Comparison of ENCODE assay signal across 20 cellular contexts in genomic region chr2:162056796-162057399, GRCh38. TPM values are rescaled to one million over a fixed set of nuclear protein-coding genes. Genes with fewer than 3 reads are reported as not detected.
DNase-seq lines count a peak whose midpoint lies in the region; ATAC-seq and TF ChIP-seq lines count a peak whose summit lies in the region.
"Had no signal": no experiment of that assay in that cellular context is flagged by ENCODE, and none has a peak within 500 bp of the region (broad histone marks: within the 10 kb centered on the region; RNA-seq: fewer than 3 reads in every experiment).

No MANE protein-coding gene starts in this region.

- H3K9me3 ChIP-seq in Caco-2, result peaks cover 19% of the 10 kb centered on the region
- H3K9me3 ChIP-seq: prostate gland had no signal

- H3K4me1 ChIP-seq in Caco-2, result no peaks in the 10 kb centered on the region
- H3K4me1 ChIP-seq: body of pancreas, prostate gland had no signal

- H3K4me3 ChIP-seq in Caco-2 (ENCODE audit: low read depth, low read length), result no peak overlapping the region
- H3K4me3 ChIP-seq: body of pancreas, lower lobe of right lung, prostate gland had no signal

- peaks cover 17% of the 10 kb centered on the region for H3K36me3 ChIP-seq in Caco-2 (ENCODE audit: control insufficient read depth, insufficient read depth, low read length)
- H3K36me3 ChIP-seq: lower lobe of right lung, prostate gland had no signal

- intact Hi-C loops in activated naive CD4-positive, alpha-beta T cell treated with anti-CD3 and anti-CD28 coated beads for 36 hours (cut with micrococcal nuclease), result loop anchor here (5.0 kb wide), 2 partner anchors 65 to 815 kb away; no protein-coding TSS in a partner anchor
- intact Hi-C loops in Caco-2 (cut with micrococcal nuclease; ENCODE audit: unreplicated experiment), result no loop called here

- DNase-seq in activated naive CD4-positive, alpha-beta T cell treated with anti-CD3 and anti-CD28 coated beads for 36 hours, result no peak
- DNase-seq in activated naive CD4-positive, alpha-beta T cell treated with anti-CD3 and anti-CD28 coated beads, Interleukin-2, amount 50 U/mL, for 16 hours, result no peak
- peak; percentile 42 for DNase-seq in HT1080 (ENCODE audit: low read depth)
- no peak for DNase-seq in naive thymus-derived CD8-positive, alpha-beta T cell
- DNase-seq in retina, result no peak
- DNase-seq in HUDEP-2 (lab: John Stamatoyannopoulos, UW; ENCODE audit: unreplicated experiment in 76 of 76), result no peak
- no peak for DNase-seq in Caco-2
- DNase-seq: body of pancreas; DMS153; effector CD4-positive, alpha-beta T cell; lower lobe of right lung; NCI-H1092; NCI-H1930; NCI-H226; NCI-H748 treated with DMSO at 0.1 percent for 48 hours; Right ventricle myocardium superior; stimulated activated CD4-positive, alpha-beta T cell treated with anti-CD3 and anti-CD28 coated beads, Interleukin-1b, Interleukin-23, amount 100 ng/mL, for 48 hours had no signal

- H3K4me3 Mint-ChIP-seq in activated naive CD4-positive, alpha-beta T cell treated with anti-CD3 and anti-CD28 coated beads for 36 hours, result no peak overlapping the region
- H3K4me3 Mint-ChIP-seq in activated T-helper 17 cell treated with anti-CD3 and anti-CD28 coated beads, Interleukin-2, amount 50 U/mL, for 72 hours, result peak overlapping the region; percentile 82
- H3K4me3 Mint-ChIP-seq in naive thymus-derived CD8-positive, alpha-beta T cell, result peak overlapping the region in 3 of 10 donors; percentile 26 to 59 (median 56)
- H3K4me3 Mint-ChIP-seq in Caco-2 (ENCODE audit: unreplicated experiment), result no peak overlapping the region
- H3K4me3 Mint-ChIP-seq: stimulated activated memory B cell treated with anti-CD40 and anti-IgM and Interleukin-4, amounts not matched to agents 10 μg/mL and 1 μg/mL and 100 μg/mL, for 72 hours had no signal

- peaks cover 77% of the 10 kb centered on the region for H3K4me1 Mint-ChIP-seq in activated naive CD4-positive, alpha-beta T cell treated with anti-CD3 and anti-CD28 coated beads for 36 hours (ENCODE audit: low read depth)
- peaks cover 57% of the 10 kb centered on the region for H3K4me1 Mint-ChIP-seq in activated T-helper 17 cell treated with anti-CD3 and anti-CD28 coated beads, Interleukin-2, amount 50 U/mL, for 72 hours
- H3K4me1 Mint-ChIP-seq in naive thymus-derived CD8-positive, alpha-beta T cell, result peaks cover 23 to 62% (median 56%) of the 10 kb centered on the region in 4 donors
- H3K4me1 Mint-ChIP-seq in Caco-2 (ENCODE audit: low read depth, unreplicated experiment), result peaks cover 9% of the 10 kb centered on the region

- POLR2A ChIA-PET in naive thymus-derived CD8-positive, alpha-beta T cell (lab: Charles Lee), result interaction anchor here (1.0 to 6.1 kb wide), 2 partner anchors 12 to 16 kb away, joined by 3 to 31 read pairs; partner anchors contain the start of gene DPP4
- POLR2A ChIA-PET in Caco-2 (lab: Charles Lee), result no interaction called here

- peaks cover 10% of the 10 kb centered on the region for H3K36me3 Mint-ChIP-seq in activated naive CD4-positive, alpha-beta T cell treated with anti-CD3 and anti-CD28 coated beads for 36 hours (ENCODE audit: low read depth)
- peaks cover 28% of the 10 kb centered on the region for H3K36me3 Mint-ChIP-seq in activated T-helper 17 cell treated with anti-CD3 and anti-CD28 coated beads, Interleukin-2, amount 50 U/mL, for 72 hours (ENCODE audit: low read depth)
- peaks cover 0 to 11% (median 7%) of the 10 kb centered on the region in 3 donors for H3K36me3 Mint-ChIP-seq in naive thymus-derived CD8-positive, alpha-beta T cell
- peaks cover 60% of the 10 kb centered on the region for H3K36me3 Mint-ChIP-seq in Caco-2 (ENCODE audit: insufficient read depth, unreplicated experiment)
- H3K36me3 Mint-ChIP-seq: stimulated activated memory B cell treated with anti-CD40 and anti-IgM and Interleukin-4, amounts not matched to agents 10 μg/mL and 1 μg/mL and 100 μg/mL, for 72 hours had no signal

- CTCF ChIA-PET in activated naive CD4-positive, alpha-beta T cell treated with anti-CD3 and anti-CD28 coated beads for 36 hours (lab: Charles Lee), result interaction anchor here (1.0 to 1.7 kb wide), 4 partner anchors 12 to 34 kb away, joined by 3 to 6 read pairs (median 4); partner anchors contain the start of gene DPP4
- CTCF ChIA-PET in Caco-2 (lab: Charles Lee), result no interaction called here

- BruUV-seq in Caco-2 (replicated peaks; lab: Mats Ljungman, UMichigan), result no TSS peak

- no peaks in the 10 kb centered on the region for H3K27me3 ChIP-seq in Caco-2 (replicated peaks; ENCODE audit: control insufficient read depth, insufficient read depth, low read length)
- H3K27me3 ChIP-seq: body of pancreas had no signal

- no peaks in the 10 kb centered on the region for H3K27me3 Mint-ChIP-seq in activated naive CD4-positive, alpha-beta T cell treated with anti-CD3 and anti-CD28 coated beads for 36 hours (ENCODE audit: low read depth)
- no peaks in the 10 kb centered on the region for H3K27me3 Mint-ChIP-seq in activated T-helper 17 cell treated with anti-CD3 and anti-CD28 coated beads, Interleukin-2, amount 50 U/mL, for 72 hours
- H3K27me3 Mint-ChIP-seq in naive thymus-derived CD8-positive, alpha-beta T cell, result no peaks in the 10 kb centered on the region
- H3K27me3 Mint-ChIP-seq in Caco-2 (ENCODE audit: insufficient read depth, unreplicated experiment), result no peaks in the 10 kb centered on the region
- H3K27me3 Mint-ChIP-seq: stimulated activated memory B cell treated with anti-CD40 and anti-IgM and Interleukin-4, amounts not matched to agents 10 μg/mL and 1 μg/mL and 100 μg/mL, for 72 hours had no signal

- H3K27ac Mint-ChIP-seq in activated naive CD4-positive, alpha-beta T cell treated with anti-CD3 and anti-CD28 coated beads for 36 hours, result peak overlapping the region; percentile 16
- peak overlapping the region; percentile 70 for H3K27ac Mint-ChIP-seq in activated T-helper 17 cell treated with anti-CD3 and anti-CD28 coated beads, Interleukin-2, amount 50 U/mL, for 72 hours
- peak overlapping the region in 6 of 10 donors; percentile 36 to 95 (median 81) for H3K27ac Mint-ChIP-seq in naive thymus-derived CD8-positive, alpha-beta T cell
- no peak overlapping the region for H3K27ac Mint-ChIP-seq in Caco-2 (ENCODE audit: unreplicated experiment)
- H3K27ac Mint-ChIP-seq: stimulated activated memory B cell treated with anti-CD40 and anti-IgM and Interleukin-4, amounts not matched to agents 10 μg/mL and 1 μg/mL and 100 μg/mL, for 72 hours had no signal

- TF ChIP-seq CTCF in Caco-2 (IDR thresholded peaks at IDR 0.05; ENCODE audit: insufficient read depth in 1 of 2, low read depth in 1 of 2, low read length in 1 of 2, severe bottlenecking in 1 of 2, unreplicated experiment in 1 of 2), result no peak

- ATAC-seq in activated T-helper 17 cell treated with anti-CD3 and anti-CD28 coated beads, Interleukin-2, amount 50 U/mL, for 72 hours (replicated peaks), result peak; percentile 7
- no peak for ATAC-seq in naive thymus-derived CD8-positive, alpha-beta T cell
- ATAC-seq: body of pancreas; lower lobe of right lung; stimulated activated memory B cell treated with anti-CD40 and anti-IgM and Interleukin-4, amounts not matched to agents 10 μg/mL and 1 μg/mL and 100 μg/mL, for 72 hours had no signal

- peaks cover 9% of the 10 kb centered on the region for H3K9me3 Mint-ChIP-seq in activated naive CD4-positive, alpha-beta T cell treated with anti-CD3 and anti-CD28 coated beads for 36 hours
- no peaks in the 10 kb centered on the region for H3K9me3 Mint-ChIP-seq in activated T-helper 17 cell treated with anti-CD3 and anti-CD28 coated beads, Interleukin-2, amount 50 U/mL, for 72 hours
- peaks cover 0 to 6% (median 0%) of the 10 kb centered on the region in 9 donors for H3K9me3 Mint-ChIP-seq in naive thymus-derived CD8-positive, alpha-beta T cell
- H3K9me3 Mint-ChIP-seq in Caco-2 (ENCODE audit: unreplicated experiment), result peaks cover 32% of the 10 kb centered on the region

RNA-seq across cellular contexts. Expression of gene DPP4, which starts 17.1 kb away (rescaled TPM):
- total RNA-seq in activated naive CD4-positive, alpha-beta T cell treated with anti-CD3 and anti-CD28 coated beads for 36 hours, result 10 to 100 TPM; 11.9 to 12.9 TPM
- total RNA-seq in HT1080 (2014; rRNA removed; shearing (Covaris generic)), result not detected in 2 replicates
- polyA plus RNA-seq in HT1080 (2015; cell fraction: cytosol; rRNA removed), result not detected in 2 replicates
- not detected in 2 replicates for polyA plus RNA-seq in HT1080 (2015; cell fraction: nucleus; rRNA removed)
- total RNA-seq in activated T-helper 17 cell treated with anti-CD3 and anti-CD28 coated beads, Interleukin-2, amount 50 U/mL, for 72 hours, result 10 to 100 TPM; 34.6 to 97.7 TPM
- 10 to 100 TPM; 23.4 to 27.0 TPM for total RNA-seq in naive thymus-derived CD8-positive, alpha-beta T cell
- 10 to 100 TPM; 13.3 to 49.6 (median 44.4) TPM for polyA plus RNA-seq in naive thymus-derived CD8-positive, alpha-beta T cell
- total RNA-seq in Caco-2 (2022), result 190 and 199 TPM in 2 replicates

Comparison
In these comparisons a context has a peak if more than half of its experiments do, and no peak if none do; other contexts are left out.
1. RNA of gene DPP4, which starts 17.1 kb away (total RNA-seq): 190 to 199 TPM in Caco-2, 34.6 to 97.7 TPM in activated T-helper 17 cell treated with anti-CD3 and anti-CD28 coated beads, Interleukin-2, amount 50 U/mL, for 72 hours, 23.4 to 27.0 TPM in naive thymus-derived CD8-positive, alpha-beta T cell and 11.9 to 12.9 TPM in activated naive CD4-positive, alpha-beta T cell treated with anti-CD3 and anti-CD28 coated beads for 36 hours; not detected in HT1080; every median in the first group is over 10 times any median in the second.